Comparison of ENCODE assay signal across 1 cellular context in the genomic region with DNA sequence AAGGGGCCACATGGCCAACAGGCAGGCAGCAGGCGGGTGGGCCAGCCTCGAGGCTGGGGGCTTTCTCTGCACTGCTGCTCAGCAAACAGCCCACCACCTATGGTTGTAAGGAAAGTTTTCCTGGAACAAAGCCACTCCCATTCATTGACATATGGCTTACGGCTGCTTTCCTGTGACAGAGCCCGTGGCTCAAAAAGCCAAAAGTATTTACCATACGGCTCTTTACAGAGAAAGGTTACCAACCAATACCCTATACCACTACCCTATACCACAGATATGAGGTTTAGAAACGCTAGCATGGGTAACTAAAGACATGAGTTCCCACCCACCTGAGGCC.
TF ChIP-seq lines count a peak whose summit lies in the region.

No MANE protein-coding gene starts in this region.

TF ChIP-seq in K562, 482 proteins besides CTCF, POLR2A, EP300 and RAD21 (continued from another document):
- TF ChIP-seq, protein P1, sequence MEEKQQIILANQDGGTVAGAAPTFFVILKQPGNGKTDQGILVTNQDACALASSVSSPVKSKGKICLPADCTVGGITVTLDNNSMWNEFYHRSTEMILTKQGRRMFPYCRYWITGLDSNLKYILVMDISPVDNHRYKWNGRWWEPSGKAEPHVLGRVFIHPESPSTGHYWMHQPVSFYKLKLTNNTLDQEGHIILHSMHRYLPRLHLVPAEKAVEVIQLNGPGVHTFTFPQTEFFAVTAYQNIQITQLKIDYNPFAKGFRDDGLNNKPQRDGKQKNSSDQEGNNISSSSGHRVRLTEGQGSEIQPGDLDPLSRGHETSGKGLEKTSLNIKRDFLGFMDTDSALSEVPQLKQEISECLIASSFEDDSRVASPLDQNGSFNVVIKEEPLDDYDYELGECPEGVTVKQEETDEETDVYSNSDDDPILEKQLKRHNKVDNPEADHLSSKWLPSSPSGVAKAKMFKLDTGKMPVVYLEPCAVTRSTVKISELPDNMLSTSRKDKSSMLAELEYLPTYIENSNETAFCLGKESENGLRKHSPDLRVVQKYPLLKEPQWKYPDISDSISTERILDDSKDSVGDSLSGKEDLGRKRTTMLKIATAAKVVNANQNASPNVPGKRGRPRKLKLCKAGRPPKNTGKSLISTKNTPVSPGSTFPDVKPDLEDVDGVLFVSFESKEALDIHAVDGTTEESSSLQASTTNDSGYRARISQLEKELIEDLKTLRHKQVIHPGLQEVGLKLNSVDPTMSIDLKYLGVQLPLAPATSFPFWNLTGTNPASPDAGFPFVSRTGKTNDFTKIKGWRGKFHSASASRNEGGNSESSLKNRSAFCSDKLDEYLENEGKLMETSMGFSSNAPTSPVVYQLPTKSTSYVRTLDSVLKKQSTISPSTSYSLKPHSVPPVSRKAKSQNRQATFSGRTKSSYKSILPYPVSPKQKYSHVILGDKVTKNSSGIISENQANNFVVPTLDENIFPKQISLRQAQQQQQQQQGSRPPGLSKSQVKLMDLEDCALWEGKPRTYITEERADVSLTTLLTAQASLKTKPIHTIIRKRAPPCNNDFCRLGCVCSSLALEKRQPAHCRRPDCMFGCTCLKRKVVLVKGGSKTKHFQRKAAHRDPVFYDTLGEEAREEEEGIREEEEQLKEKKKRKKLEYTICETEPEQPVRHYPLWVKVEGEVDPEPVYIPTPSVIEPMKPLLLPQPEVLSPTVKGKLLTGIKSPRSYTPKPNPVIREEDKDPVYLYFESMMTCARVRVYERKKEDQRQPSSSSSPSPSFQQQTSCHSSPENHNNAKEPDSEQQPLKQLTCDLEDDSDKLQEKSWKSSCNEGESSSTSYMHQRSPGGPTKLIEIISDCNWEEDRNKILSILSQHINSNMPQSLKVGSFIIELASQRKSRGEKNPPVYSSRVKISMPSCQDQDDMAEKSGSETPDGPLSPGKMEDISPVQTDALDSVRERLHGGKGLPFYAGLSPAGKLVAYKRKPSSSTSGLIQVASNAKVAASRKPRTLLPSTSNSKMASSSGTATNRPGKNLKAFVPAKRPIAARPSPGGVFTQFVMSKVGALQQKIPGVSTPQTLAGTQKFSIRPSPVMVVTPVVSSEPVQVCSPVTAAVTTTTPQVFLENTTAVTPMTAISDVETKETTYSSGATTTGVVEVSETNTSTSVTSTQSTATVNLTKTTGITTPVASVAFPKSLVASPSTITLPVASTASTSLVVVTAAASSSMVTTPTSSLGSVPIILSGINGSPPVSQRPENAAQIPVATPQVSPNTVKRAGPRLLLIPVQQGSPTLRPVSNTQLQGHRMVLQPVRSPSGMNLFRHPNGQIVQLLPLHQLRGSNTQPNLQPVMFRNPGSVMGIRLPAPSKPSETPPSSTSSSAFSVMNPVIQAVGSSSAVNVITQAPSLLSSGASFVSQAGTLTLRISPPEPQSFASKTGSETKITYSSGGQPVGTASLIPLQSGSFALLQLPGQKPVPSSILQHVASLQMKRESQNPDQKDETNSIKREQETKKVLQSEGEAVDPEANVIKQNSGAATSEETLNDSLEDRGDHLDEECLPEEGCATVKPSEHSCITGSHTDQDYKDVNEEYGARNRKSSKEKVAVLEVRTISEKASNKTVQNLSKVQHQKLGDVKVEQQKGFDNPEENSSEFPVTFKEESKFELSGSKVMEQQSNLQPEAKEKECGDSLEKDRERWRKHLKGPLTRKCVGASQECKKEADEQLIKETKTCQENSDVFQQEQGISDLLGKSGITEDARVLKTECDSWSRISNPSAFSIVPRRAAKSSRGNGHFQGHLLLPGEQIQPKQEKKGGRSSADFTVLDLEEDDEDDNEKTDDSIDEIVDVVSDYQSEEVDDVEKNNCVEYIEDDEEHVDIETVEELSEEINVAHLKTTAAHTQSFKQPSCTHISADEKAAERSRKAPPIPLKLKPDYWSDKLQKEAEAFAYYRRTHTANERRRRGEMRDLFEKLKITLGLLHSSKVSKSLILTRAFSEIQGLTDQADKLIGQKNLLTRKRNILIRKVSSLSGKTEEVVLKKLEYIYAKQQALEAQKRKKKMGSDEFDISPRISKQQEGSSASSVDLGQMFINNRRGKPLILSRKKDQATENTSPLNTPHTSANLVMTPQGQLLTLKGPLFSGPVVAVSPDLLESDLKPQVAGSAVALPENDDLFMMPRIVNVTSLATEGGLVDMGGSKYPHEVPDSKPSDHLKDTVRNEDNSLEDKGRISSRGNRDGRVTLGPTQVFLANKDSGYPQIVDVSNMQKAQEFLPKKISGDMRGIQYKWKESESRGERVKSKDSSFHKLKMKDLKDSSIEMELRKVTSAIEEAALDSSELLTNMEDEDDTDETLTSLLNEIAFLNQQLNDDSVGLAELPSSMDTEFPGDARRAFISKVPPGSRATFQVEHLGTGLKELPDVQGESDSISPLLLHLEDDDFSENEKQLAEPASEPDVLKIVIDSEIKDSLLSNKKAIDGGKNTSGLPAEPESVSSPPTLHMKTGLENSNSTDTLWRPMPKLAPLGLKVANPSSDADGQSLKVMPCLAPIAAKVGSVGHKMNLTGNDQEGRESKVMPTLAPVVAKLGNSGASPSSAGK (IDR thresholded peaks at IDR 0.05): peak; percentile 84
- TF ChIP-seq, protein P2, sequence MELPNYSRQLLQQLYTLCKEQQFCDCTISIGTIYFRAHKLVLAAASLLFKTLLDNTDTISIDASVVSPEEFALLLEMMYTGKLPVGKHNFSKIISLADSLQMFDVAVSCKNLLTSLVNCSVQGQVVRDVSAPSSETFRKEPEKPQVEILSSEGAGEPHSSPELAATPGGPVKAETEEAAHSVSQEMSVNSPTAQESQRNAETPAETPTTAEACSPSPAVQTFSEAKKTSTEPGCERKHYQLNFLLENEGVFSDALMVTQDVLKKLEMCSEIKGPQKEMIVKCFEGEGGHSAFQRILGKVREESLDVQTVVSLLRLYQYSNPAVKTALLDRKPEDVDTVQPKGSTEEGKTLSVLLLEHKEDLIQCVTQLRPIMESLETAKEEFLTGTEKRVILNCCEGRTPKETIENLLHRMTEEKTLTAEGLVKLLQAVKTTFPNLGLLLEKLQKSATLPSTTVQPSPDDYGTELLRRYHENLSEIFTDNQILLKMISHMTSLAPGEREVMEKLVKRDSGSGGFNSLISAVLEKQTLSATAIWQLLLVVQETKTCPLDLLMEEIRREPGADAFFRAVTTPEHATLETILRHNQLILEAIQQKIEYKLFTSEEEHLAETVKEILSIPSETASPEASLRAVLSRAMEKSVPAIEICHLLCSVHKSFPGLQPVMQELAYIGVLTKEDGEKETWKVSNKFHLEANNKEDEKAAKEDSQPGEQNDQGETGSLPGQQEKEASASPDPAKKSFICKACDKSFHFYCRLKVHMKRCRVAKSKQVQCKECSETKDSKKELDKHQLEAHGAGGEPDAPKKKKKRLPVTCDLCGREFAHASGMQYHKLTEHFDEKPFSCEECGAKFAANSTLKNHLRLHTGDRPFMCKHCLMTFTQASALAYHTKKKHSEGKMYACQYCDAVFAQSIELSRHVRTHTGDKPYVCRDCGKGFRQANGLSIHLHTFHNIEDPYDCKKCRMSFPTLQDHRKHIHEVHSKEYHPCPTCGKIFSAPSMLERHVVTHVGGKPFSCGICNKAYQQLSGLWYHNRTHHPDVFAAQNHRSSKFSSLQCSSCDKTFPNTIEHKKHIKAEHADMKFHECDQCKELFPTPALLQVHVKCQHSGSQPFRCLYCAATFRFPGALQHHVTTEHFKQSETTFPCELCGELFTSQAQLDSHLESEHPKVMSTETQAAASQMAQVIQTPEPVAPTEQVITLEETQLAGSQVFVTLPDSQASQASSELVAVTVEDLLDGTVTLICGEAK (IDR thresholded peaks at IDR 0.05): no peak
- TF ChIP-seq, protein P2 (CRISPR knock-in tag; IDR thresholded peaks at IDR 0.05): 0 out of 2 replicates have a peak, but pooled peaks have one; percentile 11
- TF ChIP-seq, protein P3, sequence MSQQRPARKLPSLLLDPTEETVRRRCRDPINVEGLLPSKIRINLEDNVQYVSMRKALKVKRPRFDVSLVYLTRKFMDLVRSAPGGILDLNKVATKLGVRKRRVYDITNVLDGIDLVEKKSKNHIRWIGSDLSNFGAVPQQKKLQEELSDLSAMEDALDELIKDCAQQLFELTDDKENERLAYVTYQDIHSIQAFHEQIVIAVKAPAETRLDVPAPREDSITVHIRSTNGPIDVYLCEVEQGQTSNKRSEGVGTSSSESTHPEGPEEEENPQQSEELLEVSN (IDR thresholded peaks at IDR 0.05; ENCODE audit: borderline replicate concordance in 1 of 2, extremely low read depth in 1 of 2, insufficient read depth in 1 of 2, insufficient read length in 1 of 2, low read depth in 1 of 2, low read length in 1 of 2, poor library complexity in 1 of 2, severe bottlenecking in 1 of 2): peak in 1 of 2 experiments; percentile 66
- TF ChIP-seq SOX6 (IDR thresholded peaks at IDR 0.05) (no peak), ZKSCAN1 (IDR thresholded peaks at IDR 0.05; ENCODE audit: low read depth, low read length) (no peak), NR2C2 (CRISPR knock-in tag; IDR thresholded peaks at IDR 0.05) (no peak), NR2C2 (tag; IDR thresholded peaks at IDR 0.05) (peak; percentile 29; the same call in 1 of the 2 replicates)
